Comparison of ENCODE assay signal across 29 cellular contexts in genomic region chr14:38910092-38910491, GRCh38.
A peak's percentile ranks its signal among the peaks of the same experiment; 100 is the strongest.
DNase-seq lines count a peak whose midpoint lies in the region; ATAC-seq and TF ChIP-seq lines count a peak whose summit lies in the region.
"Had no signal": no experiment of that assay in that cellular context is flagged by ENCODE, and none has a peak within 500 bp of the region (broad histone marks: within the 10 kb centered on the region; RNA-seq: fewer than 3 reads in every experiment).

No MANE protein-coding gene starts in this region.

- DNase-seq in GM23338 (ENCODE audit: low spot score) (no peak), NCI-H1694 (lab: John Stamatoyannopoulos, UW) (no peak), lower leg skin (ENCODE audit: low spot score in 2 of 2) (no peak)
- DNase-seq in activated CD4-positive, alpha-beta memory T cell treated with anti-CD3 and anti-CD28 coated beads for 36 hours = no peak
- DNase-seq: ACHN; activated CD8-positive, alpha-beta memory T cell treated with anti-CD3 and anti-CD28 coated beads for 24 hours; activated naive CD4-positive, alpha-beta T cell; central memory CD4-positive, alpha-beta T cell; DMS153; head of caudate nucleus; Karpas-422; kidney; midbrain; naive thymus-derived CD8-positive, alpha-beta T cell; NCI-H1436; nucleus accumbens; psoas muscle; sigmoid colon; SK-N-SH; stimulated activated CD4-positive, alpha-beta T cell treated with anti-CD3 and anti-CD28 coated beads, Interleukin-4, amount 100 ng/mL, for 4 hours had no signal

- H3K4me3 Mint-ChIP-seq in GM23338 = no peak overlapping the region
- H3K4me3 Mint-ChIP-seq in activated CD4-positive, alpha-beta memory T cell treated with anti-CD3 and anti-CD28 coated beads for 36 hours = no peak overlapping the region
- H3K4me3 Mint-ChIP-seq: naive thymus-derived CD8-positive, alpha-beta T cell; stimulated activated memory B cell treated with anti-CD40 and anti-IgM and Interleukin-4, amounts not matched to agents 10 μg/mL and 1 μg/mL and 100 μg/mL, for 72 hours; T-helper 1 cell treated with Interleukin-12 subunit alpha and Interleukin-12 subunit beta and Interleukin-4 antibody, amounts not matched to agents 30 μg/mL and 1 μg/mL, for 36 hours had no signal

- peak overlapping the region; percentile 35; the same call in 1 of the 2 replicates for H2AFZ ChIP-seq in GM23338

- WGBS in lower leg skin, 2 donors = 49 to 53% methylated on average over 1 of the region's 1 CpG

- H3K27ac ChIP-seq in GM23338 (ENCODE audit: low read depth) = no peak overlapping the region
- H3K27ac ChIP-seq: HL-60, psoas muscle, sigmoid colon, suprapubic skin had no signal

- H3K9me3 Mint-ChIP-seq in GM23338 = no peaks in the 10 kb centered on the region; the same call in 2 of the 3 replicates
- H3K9me3 Mint-ChIP-seq in activated CD4-positive, alpha-beta memory T cell treated with anti-CD3 and anti-CD28 coated beads for 36 hours = no peaks in the 10 kb centered on the region
- H3K9me3 Mint-ChIP-seq: stimulated activated memory B cell treated with anti-CD40 and anti-IgM and Interleukin-4, amounts not matched to agents 10 μg/mL and 1 μg/mL and 100 μg/mL, for 72 hours; T-helper 1 cell treated with Interleukin-12 subunit alpha and Interleukin-12 subunit beta and Interleukin-4 antibody, amounts not matched to agents 30 μg/mL and 1 μg/mL, for 36 hours had no signal

- no peaks in the 10 kb centered on the region for H3K36me3 Mint-ChIP-seq in GM23338 (ENCODE audit: low read depth)
- H3K36me3 Mint-ChIP-seq in activated CD4-positive, alpha-beta memory T cell treated with anti-CD3 and anti-CD28 coated beads for 36 hours = no peaks in the 10 kb centered on the region
- H3K36me3 Mint-ChIP-seq: stimulated activated memory B cell treated with anti-CD40 and anti-IgM and Interleukin-4, amounts not matched to agents 10 μg/mL and 1 μg/mL and 100 μg/mL, for 72 hours had no signal

- intact Hi-C loops in lower leg skin (cut with DNase I; ENCODE audit: low total_unique reads) = no loop called here
- intact Hi-C loops in activated CD4-positive, alpha-beta memory T cell treated with anti-CD3 and anti-CD28 coated beads for 36 hours (cut with micrococcal nuclease) = no loop called here

- H3K4me3 ChIP-seq in GM23338 (no peak overlapping the region), lower leg skin (ENCODE audit: low read depth, poor library complexity, severe bottlenecking) (no peak overlapping the region)
- H3K4me3 ChIP-seq: psoas muscle, sigmoid colon, suprapubic skin had no signal

- POLR2A ChIA-PET in activated CD4-positive, alpha-beta memory T cell treated with anti-CD3 and anti-CD28 coated beads for 36 hours (lab: Charles Lee) = no interaction called here

- TF ChIP-seq CTCF in GM23338 (conservative IDR thresholded peaks at IDR 0.05; ENCODE audit: low read depth in 2 of 2) (no peak), lower leg skin (IDR thresholded peaks at IDR 0.05) (no peak)

- H3K27me3 Mint-ChIP-seq in GM23338 (ENCODE audit: insufficient read depth, low read depth, poor library complexity) = peaks cover 2% of the 10 kb centered on the region
- H3K27me3 Mint-ChIP-seq in activated CD4-positive, alpha-beta memory T cell treated with anti-CD3 and anti-CD28 coated beads for 36 hours = no peaks in the 10 kb centered on the region
- H3K27me3 Mint-ChIP-seq: stimulated activated memory B cell treated with anti-CD40 and anti-IgM and Interleukin-4, amounts not matched to agents 10 μg/mL and 1 μg/mL and 100 μg/mL, for 72 hours had no signal

- H3F3A ChIP-seq in GM23338 (replicated peaks; ENCODE audit: low read depth) = no peaks in the 10 kb centered on the region

- no peak overlapping the region for H3K27ac Mint-ChIP-seq in GM23338
- H3K27ac Mint-ChIP-seq in activated CD4-positive, alpha-beta memory T cell treated with anti-CD3 and anti-CD28 coated beads for 36 hours = no peak overlapping the region
- H3K27ac Mint-ChIP-seq: naive thymus-derived CD8-positive, alpha-beta T cell; stimulated activated memory B cell treated with anti-CD40 and anti-IgM and Interleukin-4, amounts not matched to agents 10 μg/mL and 1 μg/mL and 100 μg/mL, for 72 hours; T-helper 1 cell treated with Interleukin-12 subunit alpha and Interleukin-12 subunit beta and Interleukin-4 antibody, amounts not matched to agents 30 μg/mL and 1 μg/mL, for 36 hours had no signal

- H3K9me2 ChIP-seq in GM23338 (ENCODE audit: insufficient read depth) = no peaks in the 10 kb centered on the region; the same call in none of the 2 replicates
- H3K9me2 ChIP-seq: SK-N-SH had no signal

- H3K4me1 Mint-ChIP-seq in GM23338 = no peaks in the 10 kb centered on the region
- H3K4me1 Mint-ChIP-seq in activated CD4-positive, alpha-beta memory T cell treated with anti-CD3 and anti-CD28 coated beads for 36 hours (ENCODE audit: low read depth) = no peaks in the 10 kb centered on the region
- H3K4me1 Mint-ChIP-seq: naive thymus-derived CD8-positive, alpha-beta T cell; stimulated activated memory B cell treated with anti-CD40 and anti-IgM and Interleukin-4, amounts not matched to agents 10 μg/mL and 1 μg/mL and 100 μg/mL, for 72 hours had no signal

- no peaks in the 10 kb centered on the region for H3K36me3 ChIP-seq in GM23338 (ENCODE audit: insufficient read depth)
- H3K36me3 ChIP-seq: sigmoid colon, suprapubic skin had no signal

- no peaks in the 10 kb centered on the region for H3K27me3 ChIP-seq in GM23338 (ENCODE audit: insufficient read depth)
- H3K27me3 ChIP-seq: sigmoid colon, suprapubic skin had no signal

- no peaks in the 10 kb centered on the region for H3K4me1 ChIP-seq in GM23338 (ENCODE audit: insufficient read depth)
- H3K4me1 ChIP-seq: psoas muscle, sigmoid colon, suprapubic skin had no signal

- no peaks in the 10 kb centered on the region for H3K79me2 ChIP-seq in GM23338 (replicated peaks; ENCODE audit: insufficient read depth)

- CTCF ChIA-PET in activated CD4-positive, alpha-beta memory T cell treated with anti-CD3 and anti-CD28 coated beads for 36 hours (lab: Charles Lee) = no interaction called here

- no peak overlapping the region for H3K4me2 ChIP-seq in GM23338
- H3K4me2 ChIP-seq: SK-N-SH had no signal

- TF ChIP-seq POLR2A in lower leg skin (IDR thresholded peaks at IDR 0.05) = no peak

- ATAC-seq in GM18498 (IDR thresholded peaks at IDR 0.05; ENCODE audit: unreplicated experiment) = peak; percentile 52
- ATAC-seq in GM19351 (IDR thresholded peaks at IDR 0.05; ENCODE audit: unreplicated experiment) = peak; percentile 78
- no peak for ATAC-seq in GM23338
- ATAC-seq in HG03469 (IDR thresholded peaks at IDR 0.05; ENCODE audit: unreplicated experiment) = peak; percentile 63
- no peak for ATAC-seq in GM18873 (IDR thresholded peaks at IDR 0.05; ENCODE audit: low FRiP score, unreplicated experiment)
- ATAC-seq: activated CD4-positive, CD25-positive, alpha-beta regulatory T cell treated with anti-CD3 and anti-CD28 coated beads, Interleukin-2, amount 50 U/mL, for 24 hours; naive thymus-derived CD8-positive, alpha-beta T cell; psoas muscle; stimulated activated memory B cell treated with anti-CD40 and anti-IgM and Interleukin-4, amounts not matched to agents 10 μg/mL and 1 μg/mL and 100 μg/mL, for 72 hours had no signal

- no peaks in the 10 kb centered on the region for H4K20me1 ChIP-seq in GM23338 (replicated peaks; ENCODE audit: insufficient read depth)

TF ChIP-seq in GM23338, 12 proteins besides CTCF, POLR2A, EP300 and RAD21:
- no peak for TF ChIP-seq ZNF114 (CRISPR knock-in tag; IDR thresholded peaks at IDR 0.05)
- no peak for TF ChIP-seq REST (IDR thresholded peaks at IDR 0.05; ENCODE audit: unreplicated experiment)
- no peak for TF ChIP-seq EZH2phosphoT487 (IDR thresholded peaks at IDR 0.05; ENCODE audit: unreplicated experiment)

Comparison
In these comparisons a context has a peak if more than half of its experiments do, and no peak if none do; other contexts are left out.
1. ATAC-seq: peak in GM18498 (single experiment), GM19351 (single experiment) and HG03469 (single experiment); none in GM23338 (single experiment) and GM18873 (single experiment).